Comparison of ENCODE assay signal across 8 cellular contexts in genomic region chr16:56424404-56424765, GRCh38. TPM values are rescaled to one million over a fixed set of nuclear protein-coding genes. Genes with fewer than 3 reads are reported as not detected.
A peak's percentile ranks its signal among the peaks of the same experiment; 100 is the strongest.
DNase-seq lines count a peak whose midpoint lies in the region; ATAC-seq and TF ChIP-seq lines count a peak whose summit lies in the region.

No MANE protein-coding gene starts in this region.

- peak overlapping the region; percentile 89 for H3K4me3 ChIP-seq in adipocyte (ENCODE audit: low read length)
- H3K4me3 ChIP-seq in iPS-20b (ENCODE audit: low read length), result peak overlapping the region; percentile 83
- H3K4me3 ChIP-seq in spleen, result peak overlapping the region; percentile 75 to 92 (median 86)

- peak overlapping the region; percentile 80 for H3K9ac ChIP-seq in adipocyte (ENCODE audit: low read length)
- H3K9ac ChIP-seq in iPS-20b (ENCODE audit: low read depth, low read length), result peak overlapping the region; percentile 56; the same call in 1 of the 2 replicates

- TF ChIP-seq POLR2A in spleen (IDR thresholded peaks at IDR 0.05), result no peak

- H3K4me3 Mint-ChIP-seq in activated CD8-positive, alpha-beta memory T cell treated with anti-CD3 and anti-CD28 coated beads, Interleukin-2, amount 10 ng/mL, durations not matched to agents 7 days and 5 days, result peak overlapping the region; percentile 93

- peaks cover 4% of the 10 kb centered on the region for H3K36me3 Mint-ChIP-seq in activated CD8-positive, alpha-beta memory T cell treated with anti-CD3 and anti-CD28 coated beads, Interleukin-2, amount 10 ng/mL, durations not matched to agents 7 days and 5 days

- DNase-seq in activated CD8-positive, alpha-beta memory T cell treated with anti-CD3 and anti-CD28 coated beads, Interleukin-2, amount 10 ng/mL, durations not matched to agents 7 days and 5 days, result no peak
- no peak for DNase-seq in activated CD8-positive, alpha-beta memory T cell treated with anti-CD3 and anti-CD28 coated beads, Interleukin-2, amount 50 U/mL, for 48 hours
- DNase-seq in adipocyte (ENCODE audit: low read depth) (peak; percentile 52), spleen (no peak), OCI-M2 (lab: John Stamatoyannopoulos, UW; ENCODE audit: unreplicated experiment) (no peak)
- DNase-seq in stimulated activated CD4-positive, alpha-beta T cell treated with anti-CD3 and anti-CD28 coated beads, Interleukin-15, amount 100 ng/mL, for 24 hours, result no peak

- H3K27ac ChIP-seq in iPS-20b (ENCODE audit: low read length), result no peak overlapping the region
- H3K27ac ChIP-seq in spleen, result peak overlapping the region; percentile 64 to 93 (median 87)

- peaks cover 50% of the 10 kb centered on the region for H3K4me1 Mint-ChIP-seq in activated CD8-positive, alpha-beta memory T cell treated with anti-CD3 and anti-CD28 coated beads, Interleukin-2, amount 10 ng/mL, durations not matched to agents 7 days and 5 days

- no peaks in the 10 kb centered on the region for H3K27me3 Mint-ChIP-seq in activated CD8-positive, alpha-beta memory T cell treated with anti-CD3 and anti-CD28 coated beads, Interleukin-2, amount 10 ng/mL, durations not matched to agents 7 days and 5 days

- CTCF ChIA-PET in activated CD8-positive, alpha-beta memory T cell treated with anti-CD3 and anti-CD28 coated beads, Interleukin-2, amount 10 ng/mL, durations not matched to agents 7 days and 5 days (lab: Charles Lee), result no interaction called here

- H3K36me3 ChIP-seq in adipocyte (ENCODE audit: control insufficient read depth, insufficient read depth, low read length, severe bottlenecking), result peaks cover under 1% of the 10 kb centered on the region
- H3K36me3 ChIP-seq in iPS-20b (ENCODE audit: insufficient read depth, low read depth, low read length), result 0 out of 2 replicates have a peak, but pooled peaks cover 6% of the 10 kb centered on the region
- H3K36me3 ChIP-seq in spleen, result no peaks in the 10 kb centered on the region

- no peak for TF ChIP-seq CTCF in spleen (IDR thresholded peaks at IDR 0.05 in 8 of 11, conservative IDR thresholded peaks at IDR 0.05 in 3 of 11)

- WGBS in spleen, 5 donors, result 1 to 2% (median 2%) methylated on average over 16 of the region's 16 CpGs

- ATAC-seq in activated CD8-positive, alpha-beta memory T cell treated with anti-CD3 and anti-CD28 coated beads, Interleukin-2, amount 10 ng/mL, durations not matched to agents 7 days and 5 days, result no peak
- no peak for ATAC-seq in GM21717 (IDR thresholded peaks at IDR 0.05; ENCODE audit: unreplicated experiment)

- intact Hi-C loops in spleen (cut with DNase I; ENCODE audit: low total_unique reads), result no loop called here

- H3K9me3 ChIP-seq in adipocyte (ENCODE audit: control insufficient read depth, low read length) (no peaks in the 10 kb centered on the region), iPS-20b (ENCODE audit: insufficient read depth, low read depth, low read length) (no peaks in the 10 kb centered on the region), spleen (no peaks in the 10 kb centered on the region)

- H3K4me1 ChIP-seq in adipocyte (ENCODE audit: control insufficient read depth, insufficient read depth, low read length) (peaks cover 35% of the 10 kb centered on the region), iPS-20b (ENCODE audit: insufficient read depth, low read length) (peaks cover 20% of the 10 kb centered on the region), spleen (peaks cover 36 to 60% (median 54%) of the 10 kb centered on the region in 6 donors)

- H3K9me3 Mint-ChIP-seq in activated CD8-positive, alpha-beta memory T cell treated with anti-CD3 and anti-CD28 coated beads, Interleukin-2, amount 10 ng/mL, durations not matched to agents 7 days and 5 days (ENCODE audit: low read depth), result no peaks in the 10 kb centered on the region

- H3K27ac Mint-ChIP-seq in activated CD8-positive, alpha-beta memory T cell treated with anti-CD3 and anti-CD28 coated beads, Interleukin-2, amount 10 ng/mL, durations not matched to agents 7 days and 5 days, result peak overlapping the region; percentile 66

- H3K27me3 ChIP-seq in adipocyte (replicated peaks; ENCODE audit: control insufficient read depth, insufficient read depth, low read length) (no peaks in the 10 kb centered on the region), iPS-20b (ENCODE audit: insufficient read depth, low read length) (peaks cover 31% of the 10 kb centered on the region), spleen (replicated peaks in 1 of 7) (no peaks in the 10 kb centered on the region)

RNA-seq across cellular contexts. Expression of gene AMFR, which starts 1.0 kb away (rescaled TPM):
- total RNA-seq in activated CD8-positive, alpha-beta memory T cell treated with anti-CD3 and anti-CD28 coated beads, Interleukin-2, amount 10 ng/mL, durations not matched to agents 7 days and 5 days, result 10 to 100 TPM; 48.9 to 54.2 TPM
- 100 to 1,000 TPM in 5 of 7 donors, 10 to 100 TPM in 2; 88.5 to 249 (median 126) TPM for total RNA-seq in spleen
- polyA plus RNA-seq in spleen, result 10 to 100 TPM; 48.1 to 74.4 (median 56.2) TPM

RNA-seq across cellular contexts. Expression of gene NUDT21, which starts 26.7 kb away (rescaled TPM):
- total RNA-seq in activated CD8-positive, alpha-beta memory T cell treated with anti-CD3 and anti-CD28 coated beads, Interleukin-2, amount 10 ng/mL, durations not matched to agents 7 days and 5 days, result 100 to 1,000 TPM; 242 to 279 TPM
- total RNA-seq in spleen, result 10 to 100 TPM; 52.8 to 93.0 (median 83.2) TPM
- 10 to 100 TPM; 19.4 to 36.8 (median 29.2) TPM for polyA plus RNA-seq in spleen

RNA-seq across cellular contexts. Expression of gene OGFOD1, which starts 27.0 kb away (rescaled TPM):
- total RNA-seq in activated CD8-positive, alpha-beta memory T cell treated with anti-CD3 and anti-CD28 coated beads, Interleukin-2, amount 10 ng/mL, durations not matched to agents 7 days and 5 days, result 10 to 100 TPM; 41.9 to 63.1 TPM
- total RNA-seq in spleen, result 10 to 100 TPM; 22.8 to 34.7 (median 30.5) TPM
- 10 to 100 TPM in 2 of 3 donors, 1 to 10 TPM in 1; 6.9 to 11.6 (median 10.3) TPM for polyA plus RNA-seq in spleen
